Comparison of ENCODE assay signal across 9 cellular contexts in genomic region chr3:186786810-186787375, GRCh38. TPM values are rescaled to one million over a fixed set of nuclear protein-coding genes. Genes with fewer than 3 reads are reported as not detected.
DNase-seq lines count a peak whose midpoint lies in the region; ATAC-seq and TF ChIP-seq lines count a peak whose summit lies in the region.
"Had no signal": no experiment of that assay in that cellular context is flagged by ENCODE, and none has a peak within 500 bp of the region (broad histone marks: within the 10 kb centered on the region; RNA-seq: fewer than 3 reads in every experiment).

No MANE protein-coding gene starts in this region.

- no peak for ATAC-seq in stimulated activated effector memory CD8-positive, alpha-beta T cell treated with anti-CD3 and anti-CD28 coated beads, Interleukin-12 subunit alpha, Interleukin-12 subunit beta, amount 100 ng/mL, for 72 hours

- H3K36me3 Mint-ChIP-seq in stimulated activated effector memory CD8-positive, alpha-beta T cell treated with anti-CD3 and anti-CD28 coated beads, Interleukin-12 subunit alpha, Interleukin-12 subunit beta, amount 100 ng/mL, for 72 hours = peaks cover 98% of the 10 kb centered on the region

- peaks cover 60% of the 10 kb centered on the region for H3K4me1 Mint-ChIP-seq in stimulated activated effector memory CD8-positive, alpha-beta T cell treated with anti-CD3 and anti-CD28 coated beads, Interleukin-12 subunit alpha, Interleukin-12 subunit beta, amount 100 ng/mL, for 72 hours

- H3K4me3 ChIP-seq in SK-N-MC (peak overlapping the region; percentile 99), fibroblast of lung (replicated peaks in 1 of 4; ENCODE audit: control extremely low read depth in 1 of 4, insufficient read depth in 1 of 4, low read depth in 3 of 4, low read length in 4 of 4) (peak overlapping the region; percentile 97 to 100 (median 99))

- H3K27ac Mint-ChIP-seq in stimulated activated effector memory CD8-positive, alpha-beta T cell treated with anti-CD3 and anti-CD28 coated beads, Interleukin-12 subunit alpha, Interleukin-12 subunit beta, amount 100 ng/mL, for 72 hours = peak overlapping the region; percentile 100

- no peaks in the 10 kb centered on the region for H3K9me3 Mint-ChIP-seq in stimulated activated effector memory CD8-positive, alpha-beta T cell treated with anti-CD3 and anti-CD28 coated beads, Interleukin-12 subunit alpha, Interleukin-12 subunit beta, amount 100 ng/mL, for 72 hours

- no peak for TF ChIP-seq CTCF in fibroblast of lung (conservative IDR thresholded peaks at IDR 0.05 in 1 of 2, IDR thresholded peaks at IDR 0.05 in 1 of 2; ENCODE audit: low read depth in 1 of 2, low read length in 2 of 2)

- peak; percentile 55 for DNase-seq in activated CD8-positive, alpha-beta memory T cell treated with anti-CD3 and anti-CD28 coated beads for 24 hours
- DNase-seq in activated CD8-positive, alpha-beta memory T cell treated with anti-CD3 and anti-CD28 coated beads, Interleukin-2, amount 50 U/mL, for 48 hours = no peak
- DNase-seq in SK-N-MC (ENCODE audit: low read depth, low spot score) (no peak), fibroblast of lung (ENCODE audit: low read depth in 2 of 2) (no peak), nucleus accumbens (lab: John Stamatoyannopoulos, UW) (no peak), globus pallidus (ENCODE audit: low spot score) (no peak)
- no peak for DNase-seq in stimulated activated effector memory CD8-positive, alpha-beta T cell treated with anti-CD3 and anti-CD28 coated beads, Interleukin-12 subunit alpha, Interleukin-12 subunit beta, amount 100 ng/mL, for 72 hours (ENCODE audit: low spot score in 2 of 2)
- DNase-seq in stimulated activated CD4-positive, alpha-beta T cell treated with anti-CD3 and anti-CD28 coated beads, Interleukin-1b, Interleukin-23, amount 100 ng/mL, for 48 hours = no peak
- DNase-seq: MV-4-11 had no signal

- peaks cover 51% of the 10 kb centered on the region for H3K79me2 ChIP-seq in fibroblast of lung (ENCODE audit: control insufficient read depth, insufficient read depth, low read length)

- H3K4me1 ChIP-seq in fibroblast of lung (ENCODE audit: control insufficient read depth, extremely low read depth, insufficient read depth, low read length) = no peaks in the 10 kb centered on the region

- H3K4me2 ChIP-seq in fibroblast of lung (ENCODE audit: extremely low read depth, insufficient read depth, low read length) = peak overlapping the region; percentile 82

- H3K27ac ChIP-seq in SK-N-MC (peak overlapping the region; percentile 98), fibroblast of lung (ENCODE audit: insufficient read depth, low read length) (no peak overlapping the region)

- H4K20me1 ChIP-seq in fibroblast of lung (ENCODE audit: control insufficient read depth, extremely low read depth, insufficient read depth, low read length) = peaks cover 14% of the 10 kb centered on the region

- no peaks in the 10 kb centered on the region for H3K27me3 ChIP-seq in fibroblast of lung (ENCODE audit: control insufficient read depth, insufficient read depth, low read length)

- H3K9me3 ChIP-seq in SK-N-MC (ENCODE audit: low read depth, low read length) (no peaks in the 10 kb centered on the region), fibroblast of lung (ENCODE audit: control insufficient read depth, insufficient read depth, low read depth, low read length) (no peaks in the 10 kb centered on the region)

- peak overlapping the region; percentile 96 for H3K4me3 Mint-ChIP-seq in stimulated activated effector memory CD8-positive, alpha-beta T cell treated with anti-CD3 and anti-CD28 coated beads, Interleukin-12 subunit alpha, Interleukin-12 subunit beta, amount 100 ng/mL, for 72 hours

- H3K9ac ChIP-seq in SK-N-MC (ENCODE audit: insufficient read length) = peak overlapping the region; percentile 100
- H3K9ac ChIP-seq in fibroblast of lung (ENCODE audit: insufficient read depth, low read length) = no peak overlapping the region

- H3K36me3 ChIP-seq in SK-N-MC (ENCODE audit: insufficient read depth, low read length) (peaks cover 84% of the 10 kb centered on the region), fibroblast of lung (ENCODE audit: control insufficient read depth, insufficient read depth, low read length) (peaks cover 22% of the 10 kb centered on the region)

- H2AFZ ChIP-seq in fibroblast of lung (ENCODE audit: low read length) = no peak overlapping the region

RNA-seq across cellular contexts. Expression of gene EIF4A2, which starts 3.5 kb away (rescaled TPM):
- 1,128 and 1,135 TPM in 2 replicates for total RNA-seq in fibroblast of lung
- 391 and 432 TPM in 2 replicates for polyA plus RNA-seq in fibroblast of lung
- 173 and 206 TPM in 2 replicates for polyA plus RNA-seq in fibroblast of lung (2012)
- polyA minus RNA-seq in fibroblast of lung (ENCODE audit: low replicate concordance) = 35.0 and 56.4 TPM in 2 replicates

RNA-seq across cellular contexts. Expression of gene RFC4, which starts 19.4 kb away (rescaled TPM):
- 11.3 and 15.0 TPM in 2 replicates for total RNA-seq in fibroblast of lung
- 16.8 and 29.1 TPM in 2 replicates for polyA plus RNA-seq in fibroblast of lung
- polyA plus RNA-seq in fibroblast of lung (2012) = 15.2 and 28.7 TPM in 2 replicates
- polyA minus RNA-seq in fibroblast of lung (ENCODE audit: low replicate concordance) = 18.3 TPM in 1 of 2 replicates, not detected in the other

RNA-seq across cellular contexts. Expression of gene ADIPOQ, which starts 55.6 kb away (rescaled TPM):
- not detected in 2 replicates for total RNA-seq in fibroblast of lung
- not detected in 2 replicates for polyA plus RNA-seq in fibroblast of lung
- not detected in 2 replicates for polyA plus RNA-seq in fibroblast of lung (2012)
- not detected in 2 replicates for polyA minus RNA-seq in fibroblast of lung (ENCODE audit: low replicate concordance)
